Comparison of ENCODE assay signal across 8 cellular contexts in the genomic region with DNA sequence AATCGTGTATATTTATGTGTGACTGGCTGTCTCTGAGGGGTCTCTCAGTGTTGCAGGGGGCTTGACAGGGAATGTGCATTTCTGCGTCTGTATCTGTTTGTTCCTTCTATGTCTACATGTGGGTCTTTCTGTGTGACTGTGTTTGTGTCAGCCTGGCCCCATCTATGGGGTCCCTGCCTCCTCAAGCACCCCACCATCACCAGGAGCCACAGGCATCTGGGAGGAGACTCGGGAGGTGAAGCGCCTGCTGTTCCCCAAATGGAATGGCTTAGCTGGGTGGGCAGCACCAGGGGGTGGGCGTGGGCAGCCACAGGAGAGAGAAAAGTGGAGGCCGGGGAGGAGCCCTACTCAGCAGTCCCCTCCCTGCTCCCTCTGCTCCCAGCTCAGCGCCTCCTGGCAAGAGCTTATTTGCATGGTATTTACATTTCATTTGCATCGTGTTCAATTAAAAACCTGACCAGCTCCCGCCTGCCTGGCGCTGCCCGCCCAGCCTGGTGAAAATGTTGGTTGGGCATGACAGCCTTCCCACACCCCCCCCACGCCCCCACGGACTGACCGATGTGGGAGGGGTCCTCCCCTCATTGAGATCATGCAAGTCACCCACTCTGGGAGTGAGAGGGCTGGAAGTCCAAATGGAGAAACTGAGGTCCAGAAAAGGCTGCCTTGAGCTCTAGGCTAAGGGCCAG. TPM values are rescaled to one million over a fixed set of nuclear protein-coding genes. Genes with fewer than 3 reads are reported as not detected.
DNase-seq lines count a peak whose midpoint lies in the region; ATAC-seq and TF ChIP-seq lines count a peak whose summit lies in the region.

No MANE protein-coding gene starts in this region.

- H3K4me1 ChIP-seq in breast epithelium, result peaks cover 0 to 9% of the 10 kb centered on the region in 2 donors

- TF ChIP-seq EP300 in Ishikawa (IDR thresholded peaks at IDR 0.05; ENCODE audit: borderline replicate concordance), result peak; percentile 17; the same call in 1 of the 2 replicates

- no peak for ATAC-seq in HG03378 (IDR thresholded peaks at IDR 0.05; ENCODE audit: unreplicated experiment)
- ATAC-seq in HG03342 (IDR thresholded peaks at IDR 0.05; ENCODE audit: unreplicated experiment), result no peak

- H3K27ac ChIP-seq in breast epithelium, result peak overlapping the region; percentile 84 to 96
- peak overlapping the region in 18 of 21 experiments; percentile 75 to 94 (median 87) for H3K27ac ChIP-seq in skin epidermis

- H3K4me3 ChIP-seq in breast epithelium (no peak overlapping the region), skin epidermis (no peak overlapping the region)

- no peaks in the 10 kb centered on the region for H3K27me3 ChIP-seq in breast epithelium

- no peaks in the 10 kb centered on the region for H3K36me3 ChIP-seq in breast epithelium

- DNase-seq in Ammon's horn (ENCODE audit: low spot score) (peak; percentile 87), breast epithelium (ENCODE audit: low spot score in 2 of 2) (peak; percentile 79 to 88), islet precursor cell (peak; percentile 91)
- DNase-seq in activated CD4-positive, alpha-beta T cell treated with anti-CD3 and anti-CD28 coated beads for 4 hours, result no peak

- intact Hi-C loops in breast epithelium (cut with DNase I; ENCODE audit: low total_unique reads), result loop anchor here (5.0 to 10.0 kb wide), 2 partner anchors 54 to 1026 kb away; partner anchors contain the start of gene CXXC5

- TF ChIP-seq POLR2A in breast epithelium (IDR thresholded peaks at IDR 0.05), result no peak

- TF ChIP-seq CTCF in breast epithelium (IDR thresholded peaks at IDR 0.05), result no peak

- TF ChIP-seq RAD21 in Ishikawa (IDR thresholded peaks at IDR 0.05; ENCODE audit: low read depth), result no peak; the same call in 1 of the 2 replicates

- H3K9me3 ChIP-seq in breast epithelium, result no peaks in the 10 kb centered on the region

TF ChIP-seq in Ishikawa, 13 proteins besides CTCF, POLR2A, EP300 and RAD21:
- TF ChIP-seq NFIC (IDR thresholded peaks at IDR 0.05), result no peak; the same call in 1 of the 2 replicates
- TF ChIP-seq YY1 (IDR thresholded peaks at IDR 0.05; ENCODE audit: low read depth), result no peak
- TF ChIP-seq EGR1 (IDR thresholded peaks at IDR 0.05), result peak; percentile 53; the same call in 1 of the 2 replicates
- TF ChIP-seq ZBTB7A (IDR thresholded peaks at IDR 0.05; ENCODE audit: low read depth), result peak; percentile 87
- TF ChIP-seq TAF1 (IDR thresholded peaks at IDR 0.05; ENCODE audit: low read depth), result no peak
- no peak for TF ChIP-seq CEBPB (IDR thresholded peaks at IDR 0.05)
- no peak for TF ChIP-seq CREB1 (IDR thresholded peaks at IDR 0.05; ENCODE audit: low read depth)
- peak; percentile 13; the same call in 1 of the 2 replicates for TF ChIP-seq TEAD4 (IDR thresholded peaks at IDR 0.05)
- TF ChIP-seq MAX (IDR thresholded peaks at IDR 0.05), result 0 out of 2 replicates have a peak, but pooled peaks have one; percentile 10
- no peak for TF ChIP-seq FOXM1 (IDR thresholded peaks at IDR 0.05; ENCODE audit: borderline replicate concordance, low read depth)
- 0 out of 2 replicates have a peak, but pooled peaks have one; percentile 25 for TF ChIP-seq TCF12 (IDR thresholded peaks at IDR 0.05; ENCODE audit: low read depth)

RNA-seq across cellular contexts. Expression of gene CXXC5, which starts 50.5 kb away (rescaled TPM):
- total RNA-seq in breast epithelium, result 10 to 100 TPM; 33.9 to 66.9 (median 38.3) TPM

Comparison
In these comparisons a context has a peak if more than half of its experiments do, and no peak if none do; other contexts are left out.
1. DNase-seq: peak in Ammon's horn (single experiment), breast epithelium (2 of 2) and islet precursor cell (single experiment); none in activated CD4-positive, alpha-beta T cell treated with anti-CD3 and anti-CD28 coated beads for 4 hours (0 of 2).